ENCODE assay signal across 8 cellular contexts in the genomic region with DNA sequence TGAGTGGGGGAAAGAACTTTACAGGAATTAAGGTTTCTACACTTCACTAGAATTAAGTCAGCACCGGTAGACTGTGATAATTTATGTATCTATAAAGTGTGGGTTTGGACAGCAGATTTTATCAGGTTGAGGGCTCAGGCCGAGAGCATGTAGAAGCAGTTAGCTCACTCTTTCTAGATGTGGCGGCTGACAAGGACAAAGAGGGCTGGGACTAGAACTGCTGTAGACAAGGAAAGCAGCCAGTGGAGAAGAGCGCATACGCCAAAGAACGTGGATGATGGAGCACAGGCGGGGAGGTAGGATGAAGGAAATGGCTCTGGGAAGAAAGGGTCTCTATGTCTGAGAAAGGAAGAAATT. TPM values are rescaled to one million over a fixed set of nuclear protein-coding genes. Genes with fewer than 3 reads are reported as not detected.
DNase-seq lines count a peak whose midpoint lies in the region; ATAC-seq, FAIRE-seq and TF ChIP-seq lines count a peak whose summit lies in the region.

No MANE protein-coding gene starts in this region.

- H3K9me2 ChIP-seq in GM23338 (ENCODE audit: insufficient read depth), result no peaks in the 10 kb centered on the region

- H3K4me3 Mint-ChIP-seq in CD8-positive, alpha-beta T cell, result peak overlapping the region; percentile 99
- peak overlapping the region; percentile 96 for H3K4me3 Mint-ChIP-seq in GM23338

- no peak for TF ChIP-seq RAD21 in K562 (CRISPR knock-in tag; conservative IDR thresholded peaks at IDR 0.05 in 1 of 2, IDR thresholded peaks at IDR 0.05 in 1 of 2)

- H3K4me3 ChIP-seq in CD8-positive, alpha-beta T cell (ENCODE audit: low read depth, low read length), result peak overlapping the region; percentile 65
- H3K4me3 ChIP-seq in GM23338 (peak overlapping the region; percentile 82), K562 (peak overlapping the region; percentile 91), kidney (ENCODE audit: low read length in 2 of 2) (peak overlapping the region; percentile 95 to 100)

- no peaks in the 10 kb centered on the region for H3K9me1 ChIP-seq in K562 (ENCODE audit: control insufficient read depth, insufficient read depth, low read length)

- DNase-seq in CD8-positive, alpha-beta T cell, result peak in 3 of 7 experiments; percentile 8 to 20 (median 11)
- peak; percentile 58 for DNase-seq in GM23338 (ENCODE audit: low spot score)
- DNase-seq in NCI-H748 (lab: John Stamatoyannopoulos, UW; ENCODE audit: unreplicated experiment), result peak; percentile 63
- DNase-seq in K562 (ENCODE audit: extremely low read depth in 1 of 4, low spot score in 3 of 4), result peak; percentile 31 to 60 (median 39)
- no peak for DNase-seq in kidney
- DNase-seq in stimulated activated naive CD8-positive, alpha-beta T cell treated with anti-CD3 and anti-CD28 coated beads, Interleukin-15, Interleukin-2, amounts not matched to agents 100 U/mL and 50 U/mL, for 24 hours, result peak; percentile 31
- no peak for DNase-seq in NCI-H226
- no peak for DNase-seq in H4 (ENCODE audit: low spot score)

- no peaks in the 10 kb centered on the region for H3K9me3 ChIP-seq in CD8-positive, alpha-beta T cell (ENCODE audit: low read length)
- H3K9me3 ChIP-seq in K562 (replicated peaks; ENCODE audit: control insufficient read depth, insufficient read depth, low read depth, low read length), result no peaks in the 10 kb centered on the region
- no peaks in the 10 kb centered on the region for H3K9me3 ChIP-seq in kidney (ENCODE audit: control insufficient read depth in 1 of 2, low read length in 2 of 2)

- H3K27me3 Mint-ChIP-seq in CD8-positive, alpha-beta T cell (ENCODE audit: low read depth), result peaks cover 4% of the 10 kb centered on the region
- H3K27me3 Mint-ChIP-seq in GM23338 (ENCODE audit: insufficient read depth, low read depth, poor library complexity), result peaks cover 4% of the 10 kb centered on the region

- H4K20me1 ChIP-seq in GM23338 (replicated peaks; ENCODE audit: insufficient read depth) (no peaks in the 10 kb centered on the region; the same call in 1 of the 2 replicates), K562 (replicated peaks; ENCODE audit: control insufficient read depth, insufficient read depth, low read length) (no peaks in the 10 kb centered on the region)

- H3K4me2 ChIP-seq in GM23338 (peak overlapping the region; percentile 72), K562 (ENCODE audit: insufficient read depth, low read length) (peak overlapping the region; percentile 93)

- peak overlapping the region; percentile 92 for H3K27ac ChIP-seq in CD8-positive, alpha-beta T cell (ENCODE audit: low read depth, low read length)
- H3K27ac ChIP-seq in GM23338 (ENCODE audit: low read depth) (no peak overlapping the region), K562 (ENCODE audit: extremely low read depth, low read depth, low read length) (peak overlapping the region; percentile 92), kidney (ENCODE audit: low read depth in 2 of 2, low read length in 2 of 2) (peak overlapping the region; percentile 36 to 94)

- CTCF ChIA-PET in CD8-positive, alpha-beta T cell (lab: Charles Lee), result interaction anchor here (0.7 to 2.8 kb wide), 14 partner anchors 9 to 352 kb away, joined by 3 to 16 read pairs (median 4); a partner anchor contains a TSS
- CTCF ChIA-PET in K562 (lab: Yijun Ruan, JAX; ENCODE audit: low intra/inter-chr PET ratio), result interaction anchor here (0.5 to 1.6 kb wide), 2 partner anchors 140 to 491 kb away, joined by 3 to 5 read pairs; no protein-coding TSS in a partner anchor

- H3K4me1 Mint-ChIP-seq in CD8-positive, alpha-beta T cell (ENCODE audit: low read depth), result peaks cover 42% of the 10 kb centered on the region
- peaks cover 12% of the 10 kb centered on the region; the same call in 2 of the 3 replicates for H3K4me1 Mint-ChIP-seq in GM23338

- H3K79me2 ChIP-seq in GM23338 (replicated peaks; ENCODE audit: insufficient read depth) (peaks cover 27% of the 10 kb centered on the region), K562 (ENCODE audit: control insufficient read depth, insufficient read depth, low read length) (peaks cover 26% of the 10 kb centered on the region)

- TF ChIP-seq CTCF in CD8-positive, alpha-beta T cell (IDR thresholded peaks at IDR 0.05), result no peak
- no peak for TF ChIP-seq CTCF in GM23338 (conservative IDR thresholded peaks at IDR 0.05; ENCODE audit: low read depth in 2 of 2)
- TF ChIP-seq CTCF in K562 (IDR thresholded peaks at IDR 0.05 in 2 of 3, conservative IDR thresholded peaks at IDR 0.05 in 1 of 3; ENCODE audit: insufficient read depth in 2 of 3, low read depth in 1 of 3, low read length in 3 of 3), result no peak
- no peak for TF ChIP-seq CTCF in kidney (IDR thresholded peaks at IDR 0.05; ENCODE audit: borderline replicate concordance, extremely low read depth, insufficient read depth)

- peaks cover 32% of the 10 kb centered on the region for H3K36me3 Mint-ChIP-seq in CD8-positive, alpha-beta T cell
- H3K36me3 Mint-ChIP-seq in GM23338 (ENCODE audit: low read depth), result peaks cover 12% of the 10 kb centered on the region

- no peaks in the 10 kb centered on the region for H3K27me3 ChIP-seq in CD8-positive, alpha-beta T cell (ENCODE audit: insufficient read depth, low read length)
- no peaks in the 10 kb centered on the region for H3K27me3 ChIP-seq in GM23338 (ENCODE audit: insufficient read depth)
- no peaks in the 10 kb centered on the region for H3K27me3 ChIP-seq in K562 (ENCODE audit: control insufficient read depth in 2 of 2, insufficient read depth in 2 of 2, low read length in 2 of 2)

- peak; percentile 3 for ATAC-seq in CD8-positive, alpha-beta T cell
- ATAC-seq in GM23338 (peak; percentile 72), K562 (peak; percentile 70)
- peak; percentile 16 for ATAC-seq in stimulated activated naive CD8-positive, alpha-beta T cell treated with anti-CD3 and anti-CD28 coated beads, Interleukin-15, Interleukin-2, amounts not matched to agents 100 U/mL and 50 U/mL, for 24 hours

- intact Hi-C loops in CD8-positive, alpha-beta T cell (cut with DNase I, micrococcal nuclease), result loop anchor here (1.0 to 10.0 kb wide), 9 partner anchors 98 to 741 kb away; a partner anchor contains a TSS
- intact Hi-C loops in K562 (cut with micrococcal nuclease), result loop anchor here (5.0 kb wide), 1 partner anchor 134 kb away; no protein-coding TSS in a partner anchor
- intact Hi-C loops in kidney (cut with DNase I), result no loop called here

- TF ChIP-seq POLR2A in K562 (conservative IDR thresholded peaks at IDR 0.05), result no peak

- H3K4me1 ChIP-seq in CD8-positive, alpha-beta T cell (ENCODE audit: insufficient read depth, low read length), result peaks cover 23% of the 10 kb centered on the region
- H3K4me1 ChIP-seq in GM23338 (ENCODE audit: insufficient read depth) (no peaks in the 10 kb centered on the region), K562 (replicated peaks in 1 of 2; ENCODE audit: control insufficient read depth in 2 of 2, insufficient read depth in 2 of 2, low read length in 2 of 2) (peaks cover 0 to 16% of the 10 kb centered on the region in 2 experiments; a peak in 3 of 5 replicates), kidney (ENCODE audit: control insufficient read depth in 1 of 2, insufficient read depth in 1 of 2, low read depth in 1 of 2, low read length in 2 of 2) (peaks cover 3 to 7% of the 10 kb centered on the region in 2 donors)

- H3K27ac Mint-ChIP-seq in CD8-positive, alpha-beta T cell, result peak overlapping the region; percentile 99
- peak overlapping the region; percentile 97 for H3K27ac Mint-ChIP-seq in GM23338

- H3F3A ChIP-seq in GM23338 (replicated peaks; ENCODE audit: low read depth), result 0 out of 2 replicates have a peak, but pooled peaks cover 3% of the 10 kb centered on the region

- peak overlapping the region; percentile 98; a peak in 3 of 4 replicates for H3K9ac ChIP-seq in K562 (ENCODE audit: insufficient read depth in 1 of 2, low read depth in 2 of 2, low read length in 2 of 2)
- peak overlapping the region; percentile 99 to 100 for H3K9ac ChIP-seq in kidney (ENCODE audit: low read length in 2 of 2)

- no peaks in the 10 kb centered on the region for H3K9me3 Mint-ChIP-seq in CD8-positive, alpha-beta T cell
- no peaks in the 10 kb centered on the region for H3K9me3 Mint-ChIP-seq in GM23338

- peaks cover 10% of the 10 kb centered on the region for H3K36me3 ChIP-seq in CD8-positive, alpha-beta T cell (ENCODE audit: insufficient read depth, low read length)
- H3K36me3 ChIP-seq in GM23338 (ENCODE audit: insufficient read depth) (no peaks in the 10 kb centered on the region; the same call in 1 of the 2 replicates), K562 (ENCODE audit: control insufficient read depth, insufficient read depth, low read length) (peaks cover 28% of the 10 kb centered on the region), kidney (ENCODE audit: control insufficient read depth in 1 of 2, insufficient read depth in 2 of 2, low read length in 2 of 2) (peaks cover 3 to 4% of the 10 kb centered on the region in 2 donors)

- in situ Hi-C loops in K562 (cut with MboI), result no loop called here

- WGBS in K562 (ENCODE audit: insufficient coverage, low coverage, missing lambda C conversion rate), result 2% methylated on average over 7 of the region's 7 CpGs

- TF ChIP-seq EP300 in K562 (IDR thresholded peaks at IDR 0.05; ENCODE audit: low read length), result no peak

- POLR2A ChIA-PET in CD8-positive, alpha-beta T cell (lab: Charles Lee), result interaction anchor here (0.6 to 1.9 kb wide), 6 partner anchors 13 to 185 kb away, joined by 3 to 6 read pairs (median 4); a partner anchor contains a TSS
- POLR2A ChIA-PET in K562 (lab: Yijun Ruan, JAX), result interaction anchor here (0.7 to 1.4 kb wide), 8 partner anchors 9 to 207 kb away, joined by 3 to 8 read pairs (median 3); no protein-coding TSS in a partner anchor

- TSS peak; percentile 95 for BruUV-seq in K562 (replicated peaks; lab: Mats Ljungman, UMichigan)

- H2AFZ ChIP-seq in GM23338, result peak overlapping the region; percentile 80
- peak overlapping the region; percentile 98 for H2AFZ ChIP-seq in K562 (ENCODE audit: low read depth, low read length)

- FAIRE-seq in K562 (lab: Jason Lieb, UNC) (no peak), kidney (lab: Jason Lieb, UNC) (no peak)

RNA-seq across cellular contexts. Expression of a gene that starts 0.5 kb away (rescaled TPM):
- 10 to 100 TPM; 45.2 to 48.0 TPM for total RNA-seq in CD8-positive, alpha-beta T cell
- 33.4 and 46.6 TPM in 2 replicates for total RNA-seq in GM23338 (2014; rRNA removed; shearing (Covaris generic))
- 60.5 and 74.1 TPM in 2 replicates for polyA plus RNA-seq in GM23338 (2016; fragmentation: Nextera tagmentation; extraction: Ambion mirVana)
- total RNA-seq in K562 (2011; cell fraction: chromatin; rRNA removed; ENCODE audit: low replicate concordance), result 54.3 and 118 TPM in 2 replicates
- 28.7 and 30.8 TPM in 2 replicates for total RNA-seq in K562 (2011; cell fraction: nucleolus; rRNA removed)
- total RNA-seq in K562 (2011; cell fraction: nucleoplasm; rRNA removed), result 58.6 and 90.8 TPM in 2 replicates
- 17.6 and 20.7 TPM in 2 replicates for total RNA-seq in K562 (2014; rRNA removed)
- total RNA-seq in K562 (2014; rRNA removed; fragmentation: Illumina TruSeq; extraction: Trizol), result 33.3 and 36.5 TPM in 2 replicates
- 31.6 and 31.9 TPM in 2 replicates for total RNA-seq in K562 (2015; rRNA removed; fragmentation: Illumina TruSeq; extraction: Trizol)
- 33.3 and 35.7 TPM in 2 replicates for total RNA-seq in K562 (2021)
- polyA plus RNA-seq in K562 (2011; rRNA removed), result 14.0 and 26.5 TPM in 2 replicates
- 7.7 and 9.3 TPM in 2 replicates for polyA plus RNA-seq in K562 (2011; cell fraction: cytosol; rRNA removed)
- 14.5 and 16.8 TPM in 2 replicates for polyA plus RNA-seq in K562 (2011; cell fraction: nucleus; rRNA removed)
- 23.5 and 36.6 TPM in 2 replicates for polyA plus RNA-seq in K562 (2012)
- polyA plus RNA-seq in K562 (2014; fragmentation: Illumina TruSeq; extraction: Trizol), result 38.2 and 38.5 TPM in 2 replicates
- 10 to 100 TPM; 56.7 to 95.5 TPM for polyA plus RNA-seq in K562 (2014; fragmentation: Nextera tagmentation; extraction: Ambion mirVana)
- 19.9 TPM in 2 replicates for polyA plus RNA-seq in K562 (2014; rRNA removed)
- 48.8 and 72.3 TPM in 2 replicates for polyA minus RNA-seq in K562 (2011; rRNA and poly(A)+ RNA removed)
- 6.5 and 15.8 TPM in 2 replicates for polyA minus RNA-seq in K562 (2011; cell fraction: cytosol; rRNA and poly(A)+ RNA removed)
- polyA minus RNA-seq in K562 (2011; cell fraction: nucleus; rRNA and poly(A)+ RNA removed), result 24.0 and 31.7 TPM in 2 replicates
- total RNA-seq in kidney, result 65.6 TPM
- polyA plus RNA-seq in kidney (ENCODE audit: insufficient read depth, low read depth, low replicate concordance), result 16.8 TPM
- 29.7 and 51.4 TPM in 2 replicates for total RNA-seq in H4 (2014; rRNA removed; shearing (Covaris generic))

Comparison
In these comparisons a context has a peak if more than half of its experiments do, and no peak if none do; other contexts are left out.
1. ATAC-seq: peak in every context shown above with its lines; median percentile 72 in GM23338; 70 in K562; 16 in stimulated activated naive CD8-positive, alpha-beta T cell treated with anti-CD3 and anti-CD28 coated beads, Interleukin-15, Interleukin-2, amounts not matched to agents 100 U/mL and 50 U/mL, for 24 hours; 3 in CD8-positive, alpha-beta T cell.
2. DNase-seq: peak in GM23338 (single experiment), NCI-H748 (single experiment), K562 (4 of 4) and stimulated activated naive CD8-positive, alpha-beta T cell treated with anti-CD3 and anti-CD28 coated beads, Interleukin-15, Interleukin-2, amounts not matched to agents 100 U/mL and 50 U/mL, for 24 hours (single experiment); none in kidney (single experiment), NCI-H226 (single experiment) and H4 (single experiment).
3. Peak in every context shown above with its lines, with median percentiles within 50 percentile points of each other: H3K4me3 ChIP-seq.